Comparison of ENCODE assay signal across 19 cellular contexts in genomic region chr21:37682908-37683307, GRCh38.
"Had no signal": no experiment of that assay in that cellular context is flagged by ENCODE, and none has a peak within 500 bp of the region (broad histone marks: within the 10 kb centered on the region; RNA-seq: fewer than 3 reads in every experiment).

No MANE protein-coding gene starts in this region.

- DNase-seq: activated B cell treated with CpG ODN at 0.5 μM for 24 hours; activated CD4-positive, alpha-beta T cell treated with anti-CD3 and anti-CD28 coated beads for 48 hours; activated CD8-positive, alpha-beta memory T cell treated with anti-CD3 and anti-CD28 coated beads, Interleukin-2, amount 50 U/mL, for 4 hours; activated CD8-positive, alpha-beta T cell treated with anti-CD3 and anti-CD28 coated beads for 36 hours; activated gamma-delta T cell; activated T-cell treated with anti-CD3 and anti-CD28 coated beads, Interleukin-2, amount 50 U/mL, for 72 hours; amygdala; cerebellar nuclear complex; erythroblast; left ventricle myocardium inferior; natural killer cell; occipital lobe; right cardiac atrium; stomach; T-helper 2 cell; thyroid gland had no signal

- H3K9me3 Mint-ChIP-seq: activated T-cell treated with anti-CD3 and anti-CD28 coated beads, Interleukin-2, amount 50 U/mL, for 72 hours; dendritic cell treated with granulocyte-macrophage colony-stimulating factor and Interleukin-4, amounts not matched to agents 40 ng/mL and 50 ng/mL, for 4 days; natural killer cell had no signal

- ATAC-seq: activated CD8-positive, alpha-beta T cell treated with anti-CD3 and anti-CD28 coated beads for 36 hours; activated naive CD4-positive, alpha-beta T cell treated with anti-CD3 and anti-CD28 coated beads, Interleukin-2, amount 50 U/mL, for 72 hours; activated T-cell treated with anti-CD3 and anti-CD28 coated beads, Interleukin-2, amount 50 U/mL, for 72 hours; natural killer cell; right cardiac atrium had no signal

- H3K4me1 Mint-ChIP-seq: activated B cell treated with CpG ODN at 0.5 μM for 24 hours, natural killer cell had no signal

- H3K4me3 Mint-ChIP-seq: activated B cell treated with CpG ODN at 0.5 μM for 24 hours; activated CD8-positive, alpha-beta T cell treated with anti-CD3 and anti-CD28 coated beads for 36 hours; activated T-cell treated with anti-CD3 and anti-CD28 coated beads, Interleukin-2, amount 50 U/mL, for 72 hours; dendritic cell treated with granulocyte-macrophage colony-stimulating factor and Interleukin-4, amounts not matched to agents 40 ng/mL and 50 ng/mL, for 4 days; natural killer cell had no signal

- H3K27ac Mint-ChIP-seq: activated B cell treated with CpG ODN at 0.5 μM for 24 hours; activated CD8-positive, alpha-beta T cell treated with anti-CD3 and anti-CD28 coated beads for 36 hours; activated naive CD4-positive, alpha-beta T cell treated with anti-CD3 and anti-CD28 coated beads, Interleukin-2, amount 50 U/mL, for 72 hours; activated T-cell treated with anti-CD3 and anti-CD28 coated beads, Interleukin-2, amount 50 U/mL, for 72 hours; dendritic cell treated with granulocyte-macrophage colony-stimulating factor and Interleukin-4, amounts not matched to agents 40 ng/mL and 50 ng/mL, for 4 days; natural killer cell had no signal

- H3K36me3 Mint-ChIP-seq: activated naive CD4-positive, alpha-beta T cell treated with anti-CD3 and anti-CD28 coated beads, Interleukin-2, amount 50 U/mL, for 72 hours; brain; natural killer cell had no signal
